ENCODE assay signal across 8 cellular contexts in genomic region chr17:58531661-58532554, GRCh38. TPM values are rescaled to one million over a fixed set of nuclear protein-coding genes. Genes with fewer than 3 reads are reported as not detected.
DNase-seq lines count a peak whose midpoint lies in the region; ATAC-seq and TF ChIP-seq lines count a peak whose summit lies in the region.

No MANE protein-coding gene starts in this region.

- TF ChIP-seq CTCF in GM12865 (IDR thresholded peaks at IDR 0.05; ENCODE audit: insufficient read depth, low read depth, low read length, missing control alignments) (no peak), body of pancreas (IDR thresholded peaks at IDR 0.05) (peak in 1 of 7 experiments; percentile 15)

- 3 to 9% methylated on average over 9 to 68 of the region's 82 CpGs for WGBS in body of pancreas, 2 donors

- H3K27me3 ChIP-seq in body of pancreas = no peaks in the 10 kb centered on the region

- H3K9me3 ChIP-seq in body of pancreas = no peaks in the 10 kb centered on the region

- ATAC-seq in body of pancreas = peak; percentile 91
- peak; percentile 78 for ATAC-seq in sciatic nerve

- DNase-seq in GM12865 (ENCODE audit: low read depth) (peak; percentile 35), HUDEP-2 (lab: John Stamatoyannopoulos, UW; ENCODE audit: unreplicated experiment in 76 of 76) (peak in 40 of 76 experiments; percentile 4 to 60 (median 30)), T-helper 9 cell (peak; percentile 55), body of pancreas (peak; percentile 58 to 77 (median 62)), sciatic nerve (ENCODE audit: low spot score) (peak; percentile 71), SIG-M5 (lab: John Stamatoyannopoulos, UW) (no peak), NCI-H446 treated with DMSO at 0.1 percent for 48 hours (lab: John Stamatoyannopoulos, UW) (no peak)

- H3K36me3 ChIP-seq in body of pancreas (replicated peaks in 1 of 2; ENCODE audit: insufficient read depth in 1 of 2, low read depth in 2 of 2) = no peaks in the 10 kb centered on the region

- H3K4me3 ChIP-seq in GM12865 (ENCODE audit: low read depth, low read length) (peak overlapping the region; percentile 17; the same call in 1 of the 2 replicates), body of pancreas (no peak overlapping the region), iPS-11a (ENCODE audit: low read depth, low read length) (peak overlapping the region; percentile 76)

- TF ChIP-seq POLR2A in body of pancreas (IDR thresholded peaks at IDR 0.05) = no peak

- H3K4me1 ChIP-seq in body of pancreas = peaks cover 11% of the 10 kb centered on the region

- H3K27ac ChIP-seq in body of pancreas = no peak overlapping the region

- intact Hi-C loops in body of pancreas (cut with DNase I) (no loop called here), sciatic nerve (cut with DNase I) (no loop called here)

RNA-seq across cellular contexts. Expression of gene MTMR4, which starts 17.5 kb away (rescaled TPM):
- total RNA-seq in body of pancreas (10 to 100 TPM; 21.3 to 39.6 TPM), sciatic nerve (39.2 TPM)

RNA-seq across cellular contexts. Expression of gene HSF5, which starts 43.7 kb away (rescaled TPM):
- total RNA-seq in body of pancreas (not detected), sciatic nerve (0.27 TPM)

Comparison
In these comparisons a context has a peak if more than half of its experiments do, and no peak if none do; other contexts are left out.
1. DNase-seq: peak in GM12865 (single experiment), HUDEP-2 (40 of 76), T-helper 9 cell (single experiment), body of pancreas (4 of 4) and sciatic nerve (single experiment); none in SIG-M5 (single experiment) and NCI-H446 treated with DMSO at 0.1 percent for 48 hours (single experiment).
2. H3K4me3 ChIP-seq: peak in GM12865 (single experiment) and iPS-11a (single experiment); none in body of pancreas (0 of 2).